ENCODE assay signal across 17 cellular contexts in the genomic region with DNA sequence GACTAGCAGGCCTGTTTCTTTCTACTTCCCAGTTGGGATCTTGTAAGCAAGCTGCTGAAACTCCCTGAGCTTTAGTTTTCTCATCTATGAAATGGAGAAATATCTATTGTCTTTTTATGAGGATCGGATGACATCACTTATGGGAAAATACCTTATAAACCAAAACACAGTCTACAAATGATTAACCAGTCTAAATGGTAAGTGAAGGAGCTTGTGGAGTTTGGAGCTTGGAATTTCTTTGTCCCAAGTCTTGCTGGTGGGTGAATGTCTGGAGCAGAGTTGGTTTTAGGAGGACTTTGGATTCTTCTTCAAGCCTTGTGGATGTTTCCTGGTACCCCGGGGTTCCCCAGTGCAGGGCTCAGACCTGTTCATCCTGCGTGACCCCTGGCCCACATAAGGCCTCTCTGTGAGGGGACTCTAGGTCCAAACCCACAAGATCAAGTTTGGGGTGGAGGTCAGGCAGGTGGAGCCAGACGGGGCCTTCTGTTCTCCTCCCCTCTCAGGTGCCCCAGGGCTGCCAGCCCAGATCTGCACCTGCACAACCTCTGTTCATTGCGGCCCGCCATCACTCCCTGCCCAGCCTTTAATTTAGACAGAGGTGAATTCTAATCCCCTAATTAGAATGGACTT. TPM values are rescaled to one million over a fixed set of nuclear protein-coding genes. Genes with fewer than 3 reads are reported as not detected.
DNase-seq lines count a peak whose midpoint lies in the region; ATAC-seq, FAIRE-seq and TF ChIP-seq lines count a peak whose summit lies in the region.
"Had no signal": no experiment of that assay in that cellular context is flagged by ENCODE, and none has a peak within 500 bp of the region (broad histone marks: within the 10 kb centered on the region; RNA-seq: fewer than 3 reads in every experiment).

No MANE protein-coding gene starts in this region.

- H4K91ac ChIP-seq in trophoblast cell (ENCODE audit: low read depth, low read length), result no peak overlapping the region

- H3K4ac ChIP-seq in trophoblast cell (ENCODE audit: low read depth, low read length), result no peak overlapping the region

- ATAC-seq in foreskin keratinocyte (no peak), GM18873 (IDR thresholded peaks at IDR 0.05; ENCODE audit: low FRiP score, unreplicated experiment) (no peak)
- ATAC-seq in naive thymus-derived CD4-positive, alpha-beta T cell, result no peak
- ATAC-seq: activated T-cell treated with anti-CD3 and anti-CD28 coated beads, Interleukin-2, amount 50 U/mL, for 4 hours; gastroesophageal sphincter had no signal

- peaks cover 0 to 13% (median 0%) of the 10 kb centered on the region in 5 donors for H3K36me3 Mint-ChIP-seq in naive thymus-derived CD4-positive, alpha-beta T cell

- H3K4me1 ChIP-seq in foreskin keratinocyte (peaks cover 12% of the 10 kb centered on the region), trophoblast cell (ENCODE audit: control insufficient read depth in 1 of 2, insufficient read depth in 2 of 2, low read length in 2 of 2) (peaks cover 15 to 17% of the 10 kb centered on the region in 2 experiments)
- peaks cover 0 to 4% of the 10 kb centered on the region in 2 donors for H3K4me1 ChIP-seq in naive thymus-derived CD4-positive, alpha-beta T cell (ENCODE audit: control insufficient read depth in 2 of 2, insufficient read depth in 2 of 2, low read length in 2 of 2)
- H3K4me1 ChIP-seq: gastroesophageal sphincter had no signal

- no peaks in the 10 kb centered on the region for H3K79me2 ChIP-seq in trophoblast cell (ENCODE audit: control insufficient read depth, insufficient read depth, low read length, poor library complexity)

- peaks cover 0 to 41% (median 4%) of the 10 kb centered on the region in 7 donors for H3K4me1 Mint-ChIP-seq in naive thymus-derived CD4-positive, alpha-beta T cell

- intact Hi-C loops in naive thymus-derived CD4-positive, alpha-beta T cell (cut with micrococcal nuclease), result no loop called here

- WGBS in trophoblast cell (ENCODE audit: extremely low coverage, insufficient coverage, insufficient read length), result no CpG with 5 or more reads among the region's 6 CpGs

- H2BK5ac ChIP-seq in trophoblast cell (ENCODE audit: low read depth, low read length, poor library complexity), result peak overlapping the region; percentile 18

- no peak overlapping the region for H4K8ac ChIP-seq in trophoblast cell (ENCODE audit: low read depth, low read length)

- DNase-seq in COLO668 (lab: John Stamatoyannopoulos, UW; ENCODE audit: unreplicated experiment), result peak; percentile 44
- peak; percentile 44 for DNase-seq in RCC 7860 (ENCODE audit: low spot score)
- DNase-seq in foreskin keratinocyte, result no peak
- DNase-seq in trophoblast cell, result no peak
- no peak for DNase-seq in naive thymus-derived CD4-positive, alpha-beta T cell
- no peak for DNase-seq in central memory CD4-positive, alpha-beta T cell
- no peak for DNase-seq in activated effector memory CD4-positive, alpha-beta T cell treated with Interleukin-2 at 50 U/mL for 16 hours
- DNase-seq: activated CD4-positive, alpha-beta T cell treated with anti-CD3 and anti-CD28 coated beads for 48 hours; activated T-cell treated with anti-CD3 and anti-CD28 coated beads, Interleukin-2, amount 50 U/mL, for 4 hours; Karpas-422; NCI-H1436 treated with DMSO at 0.1 percent for 48 hours; NCI-H345; SJCRH30; stimulated activated naive CD4-positive, alpha-beta T cell had no signal

- no peak overlapping the region for H2AFZ ChIP-seq in trophoblast cell (ENCODE audit: insufficient read depth, low read length, poor library complexity)

- peak overlapping the region; percentile 44 for H2BK12ac ChIP-seq in trophoblast cell (ENCODE audit: low read length)

- H3K27me3 ChIP-seq in foreskin keratinocyte, result no peaks in the 10 kb centered on the region
- H3K27me3 ChIP-seq in trophoblast cell (ENCODE audit: insufficient read depth, low read length), result no peaks in the 10 kb centered on the region
- no peaks in the 10 kb centered on the region for H3K27me3 ChIP-seq in naive thymus-derived CD4-positive, alpha-beta T cell (ENCODE audit: control insufficient read depth in 2 of 2, insufficient read depth in 2 of 2, low read length in 2 of 2)
- H3K27me3 ChIP-seq: gastroesophageal sphincter, SJCRH30 had no signal

- no peak overlapping the region for H2AK5ac ChIP-seq in trophoblast cell (ENCODE audit: low read length)

- no peak overlapping the region for H2BK120ac ChIP-seq in trophoblast cell (ENCODE audit: insufficient read depth, low read length, poor library complexity)

- H3K4me3 ChIP-seq in trophoblast cell (ENCODE audit: low read depth, low read length), result no peak overlapping the region
- no peak overlapping the region for H3K4me3 ChIP-seq in naive thymus-derived CD4-positive, alpha-beta T cell (ENCODE audit: low read length)
- H3K4me3 ChIP-seq: gastroesophageal sphincter, SJCRH30 had no signal

- no peaks in the 10 kb centered on the region for H3K27me3 Mint-ChIP-seq in naive thymus-derived CD4-positive, alpha-beta T cell

- POLR2A ChIA-PET in naive thymus-derived CD4-positive, alpha-beta T cell (lab: Charles Lee), result no interaction called here

- no peak overlapping the region for H3K18ac ChIP-seq in trophoblast cell (ENCODE audit: low read length)

- no peak overlapping the region for H3K9ac ChIP-seq in trophoblast cell (ENCODE audit: low read length)

- FAIRE-seq in RCC 7860 (lab: Jason Lieb, UNC), result peak; percentile 62
- FAIRE-seq: endometrium had no signal

- H4K12ac ChIP-seq in trophoblast cell (ENCODE audit: low read depth, low read length), result no peak overlapping the region

- no peak overlapping the region for H3K4me2 ChIP-seq in trophoblast cell (ENCODE audit: low read length)

- no peak for TF ChIP-seq CTCF in foreskin keratinocyte (conservative IDR thresholded peaks at IDR 0.05)

- H3K14ac ChIP-seq in trophoblast cell (ENCODE audit: low read length), result no peak overlapping the region

- no peak overlapping the region for H3K4me3 Mint-ChIP-seq in naive thymus-derived CD4-positive, alpha-beta T cell
- H3K4me3 Mint-ChIP-seq: activated T-cell treated with anti-CD3 and anti-CD28 coated beads, Interleukin-2, amount 50 U/mL, for 4 hours had no signal

- H3K9me3 Mint-ChIP-seq in naive thymus-derived CD4-positive, alpha-beta T cell, result peaks cover 0 to 14% (median 3%) of the 10 kb centered on the region in 11 donors
- H3K9me3 Mint-ChIP-seq: activated T-cell treated with anti-CD3 and anti-CD28 coated beads, Interleukin-2, amount 50 U/mL, for 4 hours had no signal

- H3K23ac ChIP-seq in trophoblast cell (ENCODE audit: low read length), result no peak overlapping the region

- CTCF ChIA-PET in naive thymus-derived CD4-positive, alpha-beta T cell (lab: Charles Lee), result interaction anchor here (1.7 kb wide), 1 partner anchor 33 kb away, joined by 4 read pairs; no protein-coding TSS in a partner anchor

- H3K27ac ChIP-seq in foreskin keratinocyte (peak overlapping the region; percentile 18), trophoblast cell (ENCODE audit: low read depth, low read length) (no peak overlapping the region)
- H3K27ac ChIP-seq in naive thymus-derived CD4-positive, alpha-beta T cell (ENCODE audit: low read depth, low read length), result no peak overlapping the region
- H3K27ac ChIP-seq: gastroesophageal sphincter, SJCRH30 had no signal

- H3K36me3 ChIP-seq in trophoblast cell (ENCODE audit: control insufficient read depth in 1 of 2, insufficient read depth in 2 of 2, low read length in 2 of 2), result no peaks in the 10 kb centered on the region
- H3K36me3 ChIP-seq in naive thymus-derived CD4-positive, alpha-beta T cell (ENCODE audit: control insufficient read depth in 2 of 3, insufficient read depth in 3 of 3, low read length in 3 of 3), result no peaks in the 10 kb centered on the region
- H3K36me3 ChIP-seq: gastroesophageal sphincter, SJCRH30 had no signal

- H3K27ac Mint-ChIP-seq in naive thymus-derived CD4-positive, alpha-beta T cell, result no peak overlapping the region

- H3K79me1 ChIP-seq in trophoblast cell (ENCODE audit: low read length), result peaks cover 7% of the 10 kb centered on the region

- H3K9me3 ChIP-seq in trophoblast cell (ENCODE audit: insufficient read depth, low read depth, low read length), result peaks cover 2% of the 10 kb centered on the region
- H3K9me3 ChIP-seq in naive thymus-derived CD4-positive, alpha-beta T cell (ENCODE audit: control insufficient read depth in 2 of 3, low read length in 3 of 3), result peaks cover 0 to 4% (median 0%) of the 10 kb centered on the region in 3 experiments
- H3K9me3 ChIP-seq: SJCRH30 had no signal

RNA-seq across cellular contexts. Expression of a gene that starts 43.3 kb away (rescaled TPM):
- total RNA-seq in foreskin keratinocyte, result 35.6 and 38.5 TPM in 2 replicates
- 13.6 and 16.9 TPM in 2 replicates for polyA plus RNA-seq in foreskin keratinocyte
- 25.9 and 27.5 TPM in 2 replicates for polyA plus RNA-seq in trophoblast cell (2013)
- 100 to 1,000 TPM in 1 of 5 experiments, 10 to 100 TPM in 2, 1 to 10 TPM in 1, under 1 TPM in 1; 0.81 to 251 (median 33.9) TPM for total RNA-seq in naive thymus-derived CD4-positive, alpha-beta T cell
- polyA plus RNA-seq in naive thymus-derived CD4-positive, alpha-beta T cell, result 1 to 10 TPM in 1 of 2 donors, under 1 TPM in 1; 0.25 to 1.3 TPM

RNA-seq across cellular contexts. Expression of a gene that starts 59.9 kb away (rescaled TPM):
- 3.7 and 3.8 TPM in 2 replicates for total RNA-seq in foreskin keratinocyte
- polyA plus RNA-seq in foreskin keratinocyte, result 2.1 and 2.2 TPM in 2 replicates
- polyA plus RNA-seq in trophoblast cell (2013), result 5.7 and 6.0 TPM in 2 replicates
- 1 to 10 TPM in 4 of 5 experiments, under 1 TPM in 1; 0.67 to 6.4 (median 1.2) TPM for total RNA-seq in naive thymus-derived CD4-positive, alpha-beta T cell
- polyA plus RNA-seq in naive thymus-derived CD4-positive, alpha-beta T cell, result under 1 TPM; 0.47 to 0.79 TPM

Comparison
In these comparisons a context has a peak if more than half of its experiments do, and no peak if none do; other contexts are left out.
1. DNase-seq: peak in COLO668 (single experiment) and RCC 7860 (single experiment); none in foreskin keratinocyte (0 of 2), trophoblast cell (0 of 2), naive thymus-derived CD4-positive, alpha-beta T cell (0 of 9), central memory CD4-positive, alpha-beta T cell (single experiment) and activated effector memory CD4-positive, alpha-beta T cell treated with Interleukin-2 at 50 U/mL for 16 hours (single experiment).